ENCODE assay signal across 3 cellular contexts in the genomic region with DNA sequence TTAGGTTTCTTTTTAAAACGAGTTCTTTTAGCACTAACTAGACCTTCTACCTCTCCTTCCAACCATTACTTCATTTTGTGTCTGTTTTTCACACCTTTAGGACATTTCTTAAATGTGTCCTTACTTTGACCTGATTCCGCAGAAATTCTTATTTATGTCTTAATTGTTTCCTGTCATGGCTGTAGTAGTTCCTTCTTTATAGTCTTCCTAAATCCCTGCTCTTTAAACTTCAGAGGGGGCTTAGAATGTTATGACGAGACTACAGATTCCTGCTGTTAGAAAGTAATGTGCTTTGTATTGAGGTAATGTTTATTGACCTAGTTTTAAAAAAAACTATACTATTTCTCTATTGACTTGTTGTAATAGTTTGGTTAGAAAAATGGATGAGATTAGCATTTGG.
TF ChIP-seq lines count a peak whose summit lies in the region.

No MANE protein-coding gene starts in this region.

TF ChIP-seq in SK-N-SH, 30 proteins besides CTCF, POLR2A, EP300 and RAD21 (continued from another document):
- TF ChIP-seq, protein P1, sequence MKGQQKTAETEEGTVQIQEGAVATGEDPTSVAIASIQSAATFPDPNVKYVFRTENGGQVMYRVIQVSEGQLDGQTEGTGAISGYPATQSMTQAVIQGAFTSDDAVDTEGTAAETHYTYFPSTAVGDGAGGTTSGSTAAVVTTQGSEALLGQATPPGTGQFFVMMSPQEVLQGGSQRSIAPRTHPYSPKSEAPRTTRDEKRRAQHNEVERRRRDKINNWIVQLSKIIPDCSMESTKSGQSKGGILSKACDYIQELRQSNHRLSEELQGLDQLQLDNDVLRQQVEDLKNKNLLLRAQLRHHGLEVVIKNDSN (IDR thresholded peaks at IDR 0.05; ENCODE audit: borderline replicate concordance, low read depth) = no peak
- TF ChIP-seq TAF1 (IDR thresholded peaks at IDR 0.05; ENCODE audit: borderline replicate concordance, low read depth, low read length) (no peak), ELF1 (IDR thresholded peaks at IDR 0.05) (no peak), TCF12 (IDR thresholded peaks at IDR 0.05) (no peak), FOXM1 (IDR thresholded peaks at IDR 0.05; ENCODE audit: low read depth) (no peak), CHD2 (IDR thresholded peaks at IDR 0.05; ENCODE audit: low read length, partially characterized antibody) (no peak), MEF2A (IDR thresholded peaks at IDR 0.05; ENCODE audit: borderline replicate concordance, low read depth) (no peak), GABPA (IDR thresholded peaks at IDR 0.05; ENCODE audit: low read depth) (no peak), POLR2AphosphoS5 (IDR thresholded peaks at IDR 0.05; ENCODE audit: low read depth, low read length) (no peak)
- TF ChIP-seq, protein P2, sequence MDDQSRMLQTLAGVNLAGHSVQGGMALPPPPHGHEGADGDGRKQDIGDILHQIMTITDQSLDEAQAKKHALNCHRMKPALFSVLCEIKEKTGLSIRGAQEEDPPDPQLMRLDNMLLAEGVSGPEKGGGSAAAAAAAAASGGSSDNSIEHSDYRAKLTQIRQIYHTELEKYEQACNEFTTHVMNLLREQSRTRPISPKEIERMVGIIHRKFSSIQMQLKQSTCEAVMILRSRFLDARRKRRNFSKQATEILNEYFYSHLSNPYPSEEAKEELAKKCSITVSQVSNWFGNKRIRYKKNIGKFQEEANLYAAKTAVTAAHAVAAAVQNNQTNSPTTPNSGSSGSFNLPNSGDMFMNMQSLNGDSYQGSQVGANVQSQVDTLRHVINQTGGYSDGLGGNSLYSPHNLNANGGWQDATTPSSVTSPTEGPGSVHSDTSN (IDR thresholded peaks at IDR 0.05) = no peak

TF ChIP-seq in SK-N-SH treated with all-trans-retinoic acid at 6 μM for 48 hours, 23 proteins besides CTCF, POLR2A, EP300 and RAD21 (continued from another document):
- TF ChIP-seq TSHZ2 (CRISPR knock-in tag; IDR thresholded peaks at IDR 0.05) (no peak), SNAI2 (CRISPR knock-in tag; IDR thresholded peaks at IDR 0.05) (no peak), BACH2 (CRISPR knock-in tag; IDR thresholded peaks at IDR 0.05; ENCODE audit: borderline replicate concordance) (no peak), GLIS3 (CRISPR knock-in tag; IDR thresholded peaks at IDR 0.05) (no peak), ZNF70 (CRISPR knock-in tag; IDR thresholded peaks at IDR 0.05) (no peak), CSRNP3 (CRISPR knock-in tag; IDR thresholded peaks at IDR 0.05) (no peak), POU6F1 (CRISPR knock-in tag; IDR thresholded peaks at IDR 0.05; ENCODE audit: borderline replicate concordance, low read depth) (no peak)

TF ChIP-seq in K562, 482 proteins besides CTCF, POLR2A, EP300 and RAD21 (continued from another document):
- TF ChIP-seq GMEB1 (CRISPR knock-in tag; IDR thresholded peaks at IDR 0.05) = no peak
- TF ChIP-seq GTF2E2 (tag; IDR thresholded peaks at IDR 0.05) = no peak
- TF ChIP-seq IRF2 (CRISPR knock-in tag; IDR thresholded peaks at IDR 0.05) = no peak
- TF ChIP-seq, protein P3, sequence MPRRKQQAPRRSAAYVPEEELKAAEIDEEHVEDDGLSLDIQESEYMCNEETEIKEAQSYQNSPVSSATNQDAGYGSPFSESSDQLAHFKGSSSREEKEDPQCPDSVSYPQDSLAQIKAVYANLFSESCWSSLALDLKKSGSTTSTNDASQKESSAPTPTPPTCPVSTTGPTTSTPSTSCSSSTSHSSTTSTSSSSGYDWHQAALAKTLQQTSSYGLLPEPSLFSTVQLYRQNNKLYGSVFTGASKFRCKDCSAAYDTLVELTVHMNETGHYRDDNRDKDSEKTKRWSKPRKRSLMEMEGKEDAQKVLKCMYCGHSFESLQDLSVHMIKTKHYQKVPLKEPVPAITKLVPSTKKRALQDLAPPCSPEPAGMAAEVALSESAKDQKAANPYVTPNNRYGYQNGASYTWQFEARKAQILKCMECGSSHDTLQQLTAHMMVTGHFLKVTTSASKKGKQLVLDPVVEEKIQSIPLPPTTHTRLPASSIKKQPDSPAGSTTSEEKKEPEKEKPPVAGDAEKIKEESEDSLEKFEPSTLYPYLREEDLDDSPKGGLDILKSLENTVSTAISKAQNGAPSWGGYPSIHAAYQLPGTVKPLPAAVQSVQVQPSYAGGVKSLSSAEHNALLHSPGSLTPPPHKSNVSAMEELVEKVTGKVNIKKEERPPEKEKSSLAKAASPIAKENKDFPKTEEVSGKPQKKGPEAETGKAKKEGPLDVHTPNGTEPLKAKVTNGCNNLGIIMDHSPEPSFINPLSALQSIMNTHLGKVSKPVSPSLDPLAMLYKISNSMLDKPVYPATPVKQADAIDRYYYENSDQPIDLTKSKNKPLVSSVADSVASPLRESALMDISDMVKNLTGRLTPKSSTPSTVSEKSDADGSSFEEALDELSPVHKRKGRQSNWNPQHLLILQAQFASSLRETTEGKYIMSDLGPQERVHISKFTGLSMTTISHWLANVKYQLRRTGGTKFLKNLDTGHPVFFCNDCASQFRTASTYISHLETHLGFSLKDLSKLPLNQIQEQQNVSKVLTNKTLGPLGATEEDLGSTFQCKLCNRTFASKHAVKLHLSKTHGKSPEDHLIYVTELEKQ (CRISPR knock-in tag; IDR thresholded peaks at IDR 0.05) = no peak
- no peak for TF ChIP-seq MAX (CRISPR knock-in tag; IDR thresholded peaks at IDR 0.05)
- no peak for TF ChIP-seq ZNF444 (CRISPR knock-in tag; IDR thresholded peaks at IDR 0.05)
